Comparison of ENCODE assay signal across 21 cellular contexts in the genomic region with DNA sequence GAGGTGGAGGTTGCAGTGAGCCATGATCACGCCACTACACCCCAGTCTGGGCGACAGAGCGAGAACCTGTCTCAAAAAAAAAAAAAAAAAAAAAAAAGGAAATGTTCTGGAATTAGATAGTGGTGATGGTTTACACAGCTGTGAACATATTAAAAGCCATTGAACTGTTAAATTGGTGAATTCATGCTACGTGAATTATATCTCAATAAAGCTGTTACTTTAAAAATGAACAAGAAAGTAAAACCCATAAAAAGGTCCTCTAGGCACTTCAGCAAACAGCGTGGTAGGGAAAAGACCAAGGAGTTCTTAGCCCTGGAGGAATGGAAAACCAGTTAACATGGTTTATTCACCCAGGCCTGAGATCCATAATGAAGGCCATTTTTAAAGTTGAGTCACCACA.
A peak's percentile ranks its signal among the peaks of the same experiment; 100 is the strongest.
DNase-seq lines count a peak whose midpoint lies in the region; ATAC-seq and TF ChIP-seq lines count a peak whose summit lies in the region.
"Had no signal": no experiment of that assay in that cellular context is flagged by ENCODE, and none has a peak within 500 bp of the region (broad histone marks: within the 10 kb centered on the region; RNA-seq: fewer than 3 reads in every experiment).

No MANE protein-coding gene starts in this region.

- H3K27ac ChIP-seq in A673 (ENCODE audit: low read depth, low read length, poor library complexity, severe bottlenecking) = peak overlapping the region; percentile 85
- no peak overlapping the region for H3K27ac ChIP-seq in spleen
- no peak overlapping the region for H3K27ac ChIP-seq in transverse colon
- H3K27ac ChIP-seq: C4-2B had no signal

- intact Hi-C loops in A673 (cut with micrococcal nuclease; ENCODE audit: unreplicated experiment) = no loop called here
- intact Hi-C loops in spleen (cut with DNase I; ENCODE audit: low total_unique reads) = no loop called here
- intact Hi-C loops in transverse colon (cut with DNase I; ENCODE audit: low total_unique reads) = no loop called here

- H3K27me3 Mint-ChIP-seq in chondrocyte (ENCODE audit: low read depth) (no peaks in the 10 kb centered on the region), osteocyte (ENCODE audit: unreplicated experiment) (no peaks in the 10 kb centered on the region)

- TF ChIP-seq CTCF in A673 (conservative IDR thresholded peaks at IDR 0.05; ENCODE audit: low read depth, low read length) = no peak
- TF ChIP-seq CTCF in chondrocyte (IDR thresholded peaks at IDR 0.05) = no peak
- no peak for TF ChIP-seq CTCF in osteocyte (IDR thresholded peaks at IDR 0.05)
- no peak for TF ChIP-seq CTCF in spleen (IDR thresholded peaks at IDR 0.05 in 8 of 11, conservative IDR thresholded peaks at IDR 0.05 in 3 of 11)
- TF ChIP-seq CTCF in transverse colon (IDR thresholded peaks at IDR 0.05) = no peak

- 95 to 98% (median 97%) methylated on average over 5 of the region's 5 CpGs for WGBS in spleen, 5 donors
- 88 to 98% methylated on average over 2 to 5 of the region's 5 CpGs for WGBS in transverse colon (ENCODE audit: low coverage in 1 of 2), 2 donors

- H3K36me3 ChIP-seq in A673 (ENCODE audit: insufficient read depth, low read length, poor library complexity, severe bottlenecking) (no peaks in the 10 kb centered on the region), spleen (peaks cover 0 to 5% (median 0%) of the 10 kb centered on the region in 6 donors), transverse colon (no peaks in the 10 kb centered on the region)
- H3K36me3 ChIP-seq: HAP-1, MG63 had no signal

- ATAC-seq in HG03469 (IDR thresholded peaks at IDR 0.05; ENCODE audit: unreplicated experiment) = no peak
- no peak for ATAC-seq in HG02763 (IDR thresholded peaks at IDR 0.05; ENCODE audit: unreplicated experiment)
- ATAC-seq: GM23338 had no signal

- H3K9me3 ChIP-seq in A673 (ENCODE audit: low read depth, low read length, poor library complexity, severe bottlenecking) = no peaks in the 10 kb centered on the region
- H3K9me3 ChIP-seq in spleen = no peaks in the 10 kb centered on the region
- no peaks in the 10 kb centered on the region for H3K9me3 ChIP-seq in transverse colon
- H3K9me3 ChIP-seq: HAP-1, MG63 had no signal

- BruUV-seq in A673 (replicated peaks; lab: Mats Ljungman, UMichigan) = no TSS peak

- peaks cover 4% of the 10 kb centered on the region for H3K9me3 Mint-ChIP-seq in chondrocyte (ENCODE audit: low read depth)
- peaks cover 10% of the 10 kb centered on the region for H3K9me3 Mint-ChIP-seq in osteocyte (ENCODE audit: unreplicated experiment)
- H3K9me3 Mint-ChIP-seq: CD8-positive, alpha-beta memory T cell; GM23338 had no signal

- CTCF ChIA-PET in A673 (lab: Charles Lee) = interaction anchor here (0.6 kb wide), 1 partner anchor 327 kb away, joined by 4 read pairs; no protein-coding TSS in a partner anchor

- H3K36me3 Mint-ChIP-seq in chondrocyte (ENCODE audit: low read depth) = no peaks in the 10 kb centered on the region
- peaks cover 5% of the 10 kb centered on the region for H3K36me3 Mint-ChIP-seq in osteocyte (ENCODE audit: unreplicated experiment)

- POLR2A ChIA-PET in A673 (lab: Charles Lee; ENCODE audit: low non-redundant PET) = no interaction called here

- H3K4me3 Mint-ChIP-seq in chondrocyte (ENCODE audit: unreplicated experiment) = no peak overlapping the region
- no peak overlapping the region for H3K4me3 Mint-ChIP-seq in osteocyte (ENCODE audit: unreplicated experiment)
- H3K4me3 Mint-ChIP-seq: CD8-positive, alpha-beta memory T cell; GM23338 had no signal

- H3K4me3 ChIP-seq in A673 (ENCODE audit: low read depth, low read length, poor library complexity, severe bottlenecking) (no peak overlapping the region), spleen (no peak overlapping the region), transverse colon (no peak overlapping the region)
- H3K4me3 ChIP-seq: GM23338, HAP-1, MG63 had no signal

- DNase-seq in A673 (ENCODE audit: low spot score) (no peak), NCI-H69 (lab: John Stamatoyannopoulos, UW) (peak; percentile 26), chondrocyte (ENCODE audit: low spot score) (no peak), osteocyte (ENCODE audit: extremely low spot score, unreplicated experiment) (no peak), spleen (no peak), transverse colon (no peak)
- DNase-seq: 8988T; AML-193; CD8-positive, alpha-beta memory T cell; Karpas-422; MG63; NCI-H1048; NCI-H1417 treated with DMSO at 0.1 percent for 48 hours; NCI-H187; NCI-H748 treated with DMSO at 0.1 percent for 48 hours; SIG-M5 had no signal

- H3K27me3 ChIP-seq in A673 (replicated peaks; ENCODE audit: insufficient read depth, low read depth, low read length, poor library complexity) = no peaks in the 10 kb centered on the region
- H3K27me3 ChIP-seq in spleen (replicated peaks in 1 of 7) = no peaks in the 10 kb centered on the region
- H3K27me3 ChIP-seq in transverse colon = no peaks in the 10 kb centered on the region
- H3K27me3 ChIP-seq: MG63 had no signal

- TF ChIP-seq POLR2A in spleen (IDR thresholded peaks at IDR 0.05) (no peak), transverse colon (IDR thresholded peaks at IDR 0.05) (no peak)

- peaks cover 54% of the 10 kb centered on the region for H3K4me1 Mint-ChIP-seq in chondrocyte (ENCODE audit: low read depth)
- H3K4me1 Mint-ChIP-seq in osteocyte (ENCODE audit: unreplicated experiment) = peaks cover 42% of the 10 kb centered on the region
- H3K4me1 Mint-ChIP-seq: CD8-positive, alpha-beta memory T cell; GM23338 had no signal

- H3K27ac Mint-ChIP-seq in chondrocyte (ENCODE audit: unreplicated experiment) = peak overlapping the region; percentile 86
- H3K27ac Mint-ChIP-seq in osteocyte (ENCODE audit: unreplicated experiment) = peak overlapping the region; percentile 86
- H3K27ac Mint-ChIP-seq: GM23338 had no signal

- no peak for TF ChIP-seq EP300 in transverse colon (IDR thresholded peaks at IDR 0.05; ENCODE audit: low read depth)

- in situ Hi-C loops in transverse colon (cut with MboI; ENCODE audit: low pct_ligation_motif_present in 1 of 4, low pct_unique_long_range_greater_than_20kb in 1 of 4, low sequenced_read_pairs in 3 of 4) = no loop called here

- H3K4me1 ChIP-seq in A673 (ENCODE audit: insufficient read depth, low read length, poor library complexity, severe bottlenecking) = peaks cover 22% of the 10 kb centered on the region
- peaks cover 0 to 18% (median 0%) of the 10 kb centered on the region in 6 donors for H3K4me1 ChIP-seq in spleen
- H3K4me1 ChIP-seq in transverse colon = peaks cover 0 to 5% (median 0%) of the 10 kb centered on the region in 4 donors
